ENCODE assay signal across 1 cellular context in the genomic region with DNA sequence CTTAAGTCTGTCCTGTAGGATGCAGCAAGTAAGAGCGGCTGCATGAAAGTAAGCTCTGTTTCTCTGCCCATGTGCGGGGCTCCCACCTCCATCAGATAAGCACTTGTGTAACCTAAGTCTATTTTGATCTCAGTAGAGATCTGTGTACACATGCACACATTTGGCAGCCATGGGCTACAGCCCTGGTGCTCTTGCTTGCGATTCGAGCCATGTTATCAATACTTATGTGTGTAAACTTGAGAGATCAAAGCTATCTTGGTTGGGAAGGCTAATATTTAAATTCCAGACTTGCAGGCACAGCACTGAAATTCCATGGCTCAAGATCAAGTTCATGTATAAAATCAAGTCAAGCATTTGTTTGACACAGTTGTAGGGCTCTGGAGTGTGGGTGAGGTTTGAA.
TF ChIP-seq lines count a peak whose summit lies in the region.

No MANE protein-coding gene starts in this region.

TF ChIP-seq in HepG2, 621 proteins besides CTCF, POLR2A, EP300 and RAD21 (continued from another document and continues in another):
- TF ChIP-seq, protein P1, sequence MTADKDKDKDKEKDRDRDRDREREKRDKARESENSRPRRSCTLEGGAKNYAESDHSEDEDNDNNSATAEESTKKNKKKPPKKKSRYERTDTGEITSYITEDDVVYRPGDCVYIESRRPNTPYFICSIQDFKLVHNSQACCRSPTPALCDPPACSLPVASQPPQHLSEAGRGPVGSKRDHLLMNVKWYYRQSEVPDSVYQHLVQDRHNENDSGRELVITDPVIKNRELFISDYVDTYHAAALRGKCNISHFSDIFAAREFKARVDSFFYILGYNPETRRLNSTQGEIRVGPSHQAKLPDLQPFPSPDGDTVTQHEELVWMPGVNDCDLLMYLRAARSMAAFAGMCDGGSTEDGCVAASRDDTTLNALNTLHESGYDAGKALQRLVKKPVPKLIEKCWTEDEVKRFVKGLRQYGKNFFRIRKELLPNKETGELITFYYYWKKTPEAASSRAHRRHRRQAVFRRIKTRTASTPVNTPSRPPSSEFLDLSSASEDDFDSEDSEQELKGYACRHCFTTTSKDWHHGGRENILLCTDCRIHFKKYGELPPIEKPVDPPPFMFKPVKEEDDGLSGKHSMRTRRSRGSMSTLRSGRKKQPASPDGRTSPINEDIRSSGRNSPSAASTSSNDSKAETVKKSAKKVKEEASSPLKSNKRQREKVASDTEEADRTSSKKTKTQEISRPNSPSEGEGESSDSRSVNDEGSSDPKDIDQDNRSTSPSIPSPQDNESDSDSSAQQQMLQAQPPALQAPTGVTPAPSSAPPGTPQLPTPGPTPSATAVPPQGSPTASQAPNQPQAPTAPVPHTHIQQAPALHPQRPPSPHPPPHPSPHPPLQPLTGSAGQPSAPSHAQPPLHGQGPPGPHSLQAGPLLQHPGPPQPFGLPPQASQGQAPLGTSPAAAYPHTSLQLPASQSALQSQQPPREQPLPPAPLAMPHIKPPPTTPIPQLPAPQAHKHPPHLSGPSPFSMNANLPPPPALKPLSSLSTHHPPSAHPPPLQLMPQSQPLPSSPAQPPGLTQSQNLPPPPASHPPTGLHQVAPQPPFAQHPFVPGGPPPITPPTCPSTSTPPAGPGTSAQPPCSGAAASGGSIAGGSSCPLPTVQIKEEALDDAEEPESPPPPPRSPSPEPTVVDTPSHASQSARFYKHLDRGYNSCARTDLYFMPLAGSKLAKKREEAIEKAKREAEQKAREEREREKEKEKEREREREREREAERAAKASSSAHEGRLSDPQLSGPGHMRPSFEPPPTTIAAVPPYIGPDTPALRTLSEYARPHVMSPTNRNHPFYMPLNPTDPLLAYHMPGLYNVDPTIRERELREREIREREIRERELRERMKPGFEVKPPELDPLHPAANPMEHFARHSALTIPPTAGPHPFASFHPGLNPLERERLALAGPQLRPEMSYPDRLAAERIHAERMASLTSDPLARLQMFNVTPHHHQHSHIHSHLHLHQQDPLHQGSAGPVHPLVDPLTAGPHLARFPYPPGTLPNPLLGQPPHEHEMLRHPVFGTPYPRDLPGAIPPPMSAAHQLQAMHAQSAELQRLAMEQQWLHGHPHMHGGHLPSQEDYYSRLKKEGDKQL (CRISPR knock-in tag; IDR thresholded peaks at IDR 0.05; ENCODE audit: low read depth) = peak; percentile 99
- TF ChIP-seq SOX5 (CRISPR knock-in tag; IDR thresholded peaks at IDR 0.05; ENCODE audit: borderline replicate concordance) (peak; percentile 92), JUND (CRISPR knock-in tag; IDR thresholded peaks at IDR 0.05) (peak; percentile 80), TBX3 (IDR thresholded peaks at IDR 0.05; ENCODE audit: borderline replicate concordance) (peak; percentile 96), HMG20A (CRISPR knock-in tag; IDR thresholded peaks at IDR 0.05; ENCODE audit: borderline replicate concordance) (peak; percentile 99), SP2 (CRISPR knock-in tag; IDR thresholded peaks at IDR 0.05) (no peak), FOXO1 (CRISPR knock-in tag; IDR thresholded peaks at IDR 0.05) (peak; percentile 97), RCOR2 (CRISPR knock-in tag; IDR thresholded peaks at IDR 0.05) (peak; percentile 89), TRIM24 (CRISPR knock-in tag; IDR thresholded peaks at IDR 0.05) (peak; percentile 63; the same call in 1 of the 2 replicates), ZNF274 (CRISPR knock-in tag; IDR thresholded peaks at IDR 0.05) (0 out of 2 replicates have a peak, but pooled peaks have one; percentile 19), HNF4G (IDR thresholded peaks at IDR 0.05; ENCODE audit: borderline replicate concordance, low read depth, low read length) (no peak), HNF4G (CRISPR knock-in tag; IDR thresholded peaks at IDR 0.05; ENCODE audit: borderline replicate concordance, low read depth) (peak; percentile 49; the same call in 1 of the 2 replicates), ZSCAN21 (CRISPR knock-in tag; IDR thresholded peaks at IDR 0.05; ENCODE audit: borderline replicate concordance) (0 out of 2 replicates have a peak, but pooled peaks have one; percentile 43), BORCS8-MEF2B (CRISPR knock-in tag; IDR thresholded peaks at IDR 0.05) (peak; percentile 64; the same call in 1 of the 2 replicates)
- TF ChIP-seq, protein P2, sequence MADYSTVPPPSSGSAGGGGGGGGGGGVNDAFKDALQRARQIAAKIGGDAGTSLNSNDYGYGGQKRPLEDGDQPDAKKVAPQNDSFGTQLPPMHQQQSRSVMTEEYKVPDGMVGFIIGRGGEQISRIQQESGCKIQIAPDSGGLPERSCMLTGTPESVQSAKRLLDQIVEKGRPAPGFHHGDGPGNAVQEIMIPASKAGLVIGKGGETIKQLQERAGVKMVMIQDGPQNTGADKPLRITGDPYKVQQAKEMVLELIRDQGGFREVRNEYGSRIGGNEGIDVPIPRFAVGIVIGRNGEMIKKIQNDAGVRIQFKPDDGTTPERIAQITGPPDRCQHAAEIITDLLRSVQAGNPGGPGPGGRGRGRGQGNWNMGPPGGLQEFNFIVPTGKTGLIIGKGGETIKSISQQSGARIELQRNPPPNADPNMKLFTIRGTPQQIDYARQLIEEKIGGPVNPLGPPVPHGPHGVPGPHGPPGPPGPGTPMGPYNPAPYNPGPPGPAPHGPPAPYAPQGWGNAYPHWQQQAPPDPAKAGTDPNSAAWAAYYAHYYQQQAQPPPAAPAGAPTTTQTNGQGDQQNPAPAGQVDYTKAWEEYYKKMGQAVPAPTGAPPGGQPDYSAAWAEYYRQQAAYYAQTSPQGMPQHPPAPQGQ (CRISPR knock-in tag; IDR thresholded peaks at IDR 0.05; ENCODE audit: borderline replicate concordance) = no peak
- TF ChIP-seq, protein P3, sequence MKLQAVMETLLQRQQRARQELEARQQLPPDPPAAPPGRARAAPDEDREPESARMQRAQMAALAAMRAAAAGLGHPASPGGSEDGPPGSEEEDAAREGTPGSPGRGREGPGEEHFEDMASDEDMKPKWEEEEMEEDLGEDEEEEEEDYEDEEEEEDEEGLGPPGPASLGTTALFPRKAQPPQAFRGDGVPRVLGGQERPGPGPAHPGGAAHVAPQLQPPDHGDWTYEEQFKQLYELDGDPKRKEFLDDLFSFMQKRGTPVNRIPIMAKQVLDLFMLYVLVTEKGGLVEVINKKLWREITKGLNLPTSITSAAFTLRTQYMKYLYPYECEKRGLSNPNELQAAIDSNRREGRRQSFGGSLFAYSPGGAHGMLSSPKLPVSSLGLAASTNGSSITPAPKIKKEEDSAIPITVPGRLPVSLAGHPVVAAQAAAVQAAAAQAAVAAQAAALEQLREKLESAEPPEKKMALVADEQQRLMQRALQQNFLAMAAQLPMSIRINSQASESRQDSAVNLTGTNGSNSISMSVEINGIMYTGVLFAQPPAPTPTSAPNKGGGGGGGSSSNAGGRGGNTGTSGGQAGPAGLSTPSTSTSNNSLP (IDR thresholded peaks at IDR 0.05; ENCODE audit: low read depth, low read length) = peak; percentile 93
- TF ChIP-seq, protein P4, sequence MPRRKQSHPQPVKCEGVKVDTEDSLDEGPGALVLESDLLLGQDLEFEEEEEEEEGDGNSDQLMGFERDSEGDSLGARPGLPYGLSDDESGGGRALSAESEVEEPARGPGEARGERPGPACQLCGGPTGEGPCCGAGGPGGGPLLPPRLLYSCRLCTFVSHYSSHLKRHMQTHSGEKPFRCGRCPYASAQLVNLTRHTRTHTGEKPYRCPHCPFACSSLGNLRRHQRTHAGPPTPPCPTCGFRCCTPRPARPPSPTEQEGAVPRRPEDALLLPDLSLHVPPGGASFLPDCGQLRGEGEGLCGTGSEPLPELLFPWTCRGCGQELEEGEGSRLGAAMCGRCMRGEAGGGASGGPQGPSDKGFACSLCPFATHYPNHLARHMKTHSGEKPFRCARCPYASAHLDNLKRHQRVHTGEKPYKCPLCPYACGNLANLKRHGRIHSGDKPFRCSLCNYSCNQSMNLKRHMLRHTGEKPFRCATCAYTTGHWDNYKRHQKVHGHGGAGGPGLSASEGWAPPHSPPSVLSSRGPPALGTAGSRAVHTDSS (CRISPR knock-in tag; conservative IDR thresholded peaks at IDR 0.05) = no peak
- TF ChIP-seq, protein P5, sequence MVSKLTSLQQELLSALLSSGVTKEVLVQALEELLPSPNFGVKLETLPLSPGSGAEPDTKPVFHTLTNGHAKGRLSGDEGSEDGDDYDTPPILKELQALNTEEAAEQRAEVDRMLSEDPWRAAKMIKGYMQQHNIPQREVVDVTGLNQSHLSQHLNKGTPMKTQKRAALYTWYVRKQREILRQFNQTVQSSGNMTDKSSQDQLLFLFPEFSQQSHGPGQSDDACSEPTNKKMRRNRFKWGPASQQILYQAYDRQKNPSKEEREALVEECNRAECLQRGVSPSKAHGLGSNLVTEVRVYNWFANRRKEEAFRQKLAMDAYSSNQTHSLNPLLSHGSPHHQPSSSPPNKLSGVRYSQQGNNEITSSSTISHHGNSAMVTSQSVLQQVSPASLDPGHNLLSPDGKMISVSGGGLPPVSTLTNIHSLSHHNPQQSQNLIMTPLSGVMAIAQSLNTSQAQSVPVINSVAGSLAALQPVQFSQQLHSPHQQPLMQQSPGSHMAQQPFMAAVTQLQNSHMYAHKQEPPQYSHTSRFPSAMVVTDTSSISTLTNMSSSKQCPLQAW (CRISPR knock-in tag; IDR thresholded peaks at IDR 0.05) = peak; percentile 73
- TF ChIP-seq, protein P6, sequence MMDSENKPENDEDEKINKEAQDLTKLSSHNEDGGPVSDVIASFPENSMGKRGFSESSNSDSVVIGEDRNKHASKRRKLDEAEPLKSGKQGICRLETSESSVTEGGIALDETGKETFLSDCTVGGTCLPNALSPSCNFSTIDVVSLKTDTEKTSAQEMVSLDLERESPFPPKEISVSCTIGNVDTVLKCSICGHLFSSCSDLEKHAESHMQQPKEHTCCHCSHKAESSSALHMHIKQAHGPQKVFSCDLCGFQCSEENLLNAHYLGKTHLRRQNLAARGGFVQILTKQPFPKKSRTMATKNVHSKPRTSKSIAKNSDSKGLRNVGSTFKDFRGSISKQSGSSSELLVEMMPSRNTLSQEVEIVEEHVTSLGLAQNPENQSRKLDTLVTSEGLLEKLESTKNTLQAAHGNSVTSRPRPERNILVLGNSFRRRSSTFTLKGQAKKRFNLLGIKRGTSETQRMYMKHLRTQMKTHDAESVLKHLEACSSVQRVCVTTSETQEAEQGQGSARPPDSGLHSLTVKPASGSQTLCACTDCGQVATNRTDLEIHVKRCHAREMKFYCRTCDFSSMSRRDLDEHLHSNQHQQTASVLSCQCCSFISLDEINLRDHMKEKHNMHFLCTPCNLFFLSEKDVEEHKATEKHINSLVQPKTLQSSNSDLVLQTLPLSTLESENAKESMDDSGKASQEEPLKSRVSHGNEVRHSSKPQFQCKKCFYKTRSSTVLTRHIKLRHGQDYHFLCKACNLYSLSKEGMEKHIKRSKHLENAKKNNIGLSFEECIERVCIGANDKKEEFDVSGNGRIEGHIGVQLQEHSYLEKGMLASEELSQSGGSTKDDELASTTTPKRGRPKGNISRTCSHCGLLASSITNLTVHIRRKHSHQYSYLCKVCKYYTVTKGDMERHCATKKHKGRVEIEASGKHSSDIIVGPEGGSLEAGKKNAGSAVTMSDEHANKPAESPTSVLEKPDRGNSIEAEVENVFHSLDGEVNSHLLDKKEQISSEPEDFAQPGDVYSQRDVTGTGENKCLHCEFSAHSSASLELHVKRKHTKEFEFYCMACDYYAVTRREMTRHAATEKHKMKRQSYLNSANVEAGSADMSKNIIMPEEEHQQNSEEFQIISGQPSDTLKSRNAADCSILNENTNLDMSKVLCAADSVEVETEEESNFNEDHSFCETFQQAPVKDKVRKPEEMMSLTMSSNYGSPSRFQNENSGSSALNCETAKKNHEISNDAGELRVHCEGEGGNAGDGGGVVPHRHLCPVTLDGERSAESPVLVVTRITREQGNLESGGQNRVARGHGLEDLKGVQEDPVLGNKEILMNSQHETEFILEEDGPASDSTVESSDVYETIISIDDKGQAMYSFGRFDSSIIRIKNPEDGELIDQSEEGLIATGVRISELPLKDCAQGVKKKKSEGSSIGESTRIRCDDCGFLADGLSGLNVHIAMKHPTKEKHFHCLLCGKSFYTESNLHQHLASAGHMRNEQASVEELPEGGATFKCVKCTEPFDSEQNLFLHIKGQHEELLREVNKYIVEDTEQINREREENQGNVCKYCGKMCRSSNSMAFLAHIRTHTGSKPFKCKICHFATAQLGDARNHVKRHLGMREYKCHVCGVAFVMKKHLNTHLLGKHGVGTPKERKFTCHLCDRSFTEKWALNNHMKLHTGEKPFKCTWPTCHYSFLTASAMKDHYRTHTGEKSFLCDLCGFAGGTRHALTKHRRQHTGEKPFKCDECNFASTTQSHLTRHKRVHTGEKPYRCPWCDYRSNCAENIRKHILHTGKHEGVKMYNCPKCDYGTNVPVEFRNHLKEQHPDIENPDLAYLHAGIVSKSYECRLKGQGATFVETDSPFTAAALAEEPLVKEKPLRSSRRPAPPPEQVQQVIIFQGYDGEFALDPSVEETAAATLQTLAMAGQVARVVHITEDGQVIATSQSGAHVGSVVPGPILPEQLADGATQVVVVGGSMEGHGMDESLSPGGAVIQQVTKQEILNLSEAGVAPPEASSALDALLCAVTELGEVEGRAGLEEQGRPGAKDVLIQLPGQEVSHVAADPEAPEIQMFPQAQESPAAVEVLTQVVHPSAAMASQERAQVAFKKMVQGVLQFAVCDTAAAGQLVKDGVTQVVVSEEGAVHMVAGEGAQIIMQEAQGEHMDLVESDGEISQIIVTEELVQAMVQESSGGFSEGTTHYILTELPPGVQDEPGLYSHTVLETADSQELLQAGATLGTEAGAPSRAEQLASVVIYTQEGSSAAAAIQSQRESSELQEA (CRISPR knock-in tag; IDR thresholded peaks at IDR 0.05; ENCODE audit: not compliant biosample characterization) = no peak
- TF ChIP-seq, protein P7, sequence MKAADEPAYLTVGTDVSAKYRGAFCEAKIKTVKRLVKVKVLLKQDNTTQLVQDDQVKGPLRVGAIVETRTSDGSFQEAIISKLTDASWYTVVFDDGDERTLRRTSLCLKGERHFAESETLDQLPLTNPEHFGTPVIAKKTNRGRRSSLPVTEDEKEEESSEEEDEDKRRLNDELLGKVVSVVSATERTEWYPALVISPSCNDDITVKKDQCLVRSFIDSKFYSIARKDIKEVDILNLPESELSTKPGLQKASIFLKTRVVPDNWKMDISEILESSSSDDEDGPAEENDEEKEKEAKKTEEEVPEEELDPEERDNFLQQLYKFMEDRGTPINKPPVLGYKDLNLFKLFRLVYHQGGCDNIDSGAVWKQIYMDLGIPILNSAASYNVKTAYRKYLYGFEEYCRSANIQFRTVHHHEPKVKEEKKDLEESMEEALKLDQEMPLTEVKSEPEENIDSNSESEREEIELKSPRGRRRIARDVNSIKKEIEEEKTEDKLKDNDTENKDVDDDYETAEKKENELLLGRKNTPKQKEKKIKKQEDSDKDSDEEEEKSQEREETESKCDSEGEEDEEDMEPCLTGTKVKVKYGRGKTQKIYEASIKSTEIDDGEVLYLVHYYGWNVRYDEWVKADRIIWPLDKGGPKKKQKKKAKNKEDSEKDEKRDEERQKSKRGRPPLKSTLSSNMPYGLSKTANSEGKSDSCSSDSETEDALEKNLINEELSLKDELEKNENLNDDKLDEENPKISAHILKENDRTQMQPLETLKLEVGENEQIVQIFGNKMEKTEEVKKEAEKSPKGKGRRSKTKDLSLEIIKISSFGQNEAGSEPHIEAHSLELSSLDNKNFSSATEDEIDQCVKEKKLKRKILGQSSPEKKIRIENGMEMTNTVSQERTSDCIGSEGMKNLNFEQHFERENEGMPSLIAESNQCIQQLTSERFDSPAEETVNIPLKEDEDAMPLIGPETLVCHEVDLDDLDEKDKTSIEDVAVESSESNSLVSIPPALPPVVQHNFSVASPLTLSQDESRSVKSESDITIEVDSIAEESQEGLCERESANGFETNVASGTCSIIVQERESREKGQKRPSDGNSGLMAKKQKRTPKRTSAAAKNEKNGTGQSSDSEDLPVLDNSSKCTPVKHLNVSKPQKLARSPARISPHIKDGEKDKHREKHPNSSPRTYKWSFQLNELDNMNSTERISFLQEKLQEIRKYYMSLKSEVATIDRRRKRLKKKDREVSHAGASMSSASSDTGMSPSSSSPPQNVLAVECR (CRISPR knock-in tag; IDR thresholded peaks at IDR 0.05; ENCODE audit: borderline replicate concordance) = no peak; the same call in 1 of the 2 replicates
